Comparison of ENCODE assay signal across 1 cellular context in the genomic region with DNA sequence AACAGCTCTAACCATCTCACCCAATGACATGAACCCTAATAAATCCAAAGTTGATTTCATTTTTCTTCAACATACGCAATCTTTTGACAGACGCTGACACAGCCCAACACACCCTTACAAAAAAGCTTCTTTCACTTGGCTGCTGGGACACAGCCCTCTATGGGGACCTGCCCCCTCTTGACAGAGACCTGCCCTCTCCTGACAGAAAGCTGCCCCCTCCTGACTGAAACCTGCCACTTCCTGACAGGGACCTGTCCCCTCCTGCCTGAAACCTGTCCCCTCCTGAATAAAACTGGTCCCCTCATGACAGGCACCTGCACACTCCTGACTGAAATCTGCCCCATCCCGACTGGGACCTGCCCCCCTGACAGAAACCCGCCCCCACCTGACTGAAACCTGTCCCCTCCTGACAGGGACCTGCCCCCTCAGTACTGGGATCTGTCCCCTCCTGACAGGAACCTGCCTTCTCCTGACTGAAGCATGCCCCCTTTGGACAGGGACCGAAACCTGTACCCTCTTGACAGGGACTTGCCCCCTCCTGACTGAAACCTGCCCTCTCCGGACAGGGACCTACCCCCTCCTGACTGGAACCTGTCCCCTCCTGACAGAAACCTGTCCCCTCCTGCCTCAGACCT.
TF ChIP-seq lines count a peak whose summit lies in the region.

No MANE protein-coding gene starts in this region.

TF ChIP-seq in WTC11, 78 proteins besides CTCF, POLR2A, EP300 and RAD21 (continued from another document):
- TF ChIP-seq, protein P1, sequence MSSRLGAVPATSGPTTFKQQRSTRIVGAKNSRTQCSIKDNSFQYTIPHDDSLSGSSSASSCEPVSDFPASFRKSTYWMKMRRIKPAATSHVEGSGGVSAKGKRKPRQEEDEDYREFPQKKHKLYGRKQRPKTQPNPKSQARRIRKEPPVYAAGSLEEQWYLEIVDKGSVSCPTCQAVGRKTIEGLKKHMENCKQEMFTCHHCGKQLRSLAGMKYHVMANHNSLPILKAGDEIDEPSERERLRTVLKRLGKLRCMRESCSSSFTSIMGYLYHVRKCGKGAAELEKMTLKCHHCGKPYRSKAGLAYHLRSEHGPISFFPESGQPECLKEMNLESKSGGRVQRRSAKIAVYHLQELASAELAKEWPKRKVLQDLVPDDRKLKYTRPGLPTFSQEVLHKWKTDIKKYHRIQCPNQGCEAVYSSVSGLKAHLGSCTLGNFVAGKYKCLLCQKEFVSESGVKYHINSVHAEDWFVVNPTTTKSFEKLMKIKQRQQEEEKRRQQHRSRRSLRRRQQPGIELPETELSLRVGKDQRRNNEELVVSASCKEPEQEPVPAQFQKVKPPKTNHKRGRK (CRISPR knock-in tag; IDR thresholded peaks at IDR 0.05; ENCODE audit: borderline replicate concordance): no peak
- TF ChIP-seq, protein P2, sequence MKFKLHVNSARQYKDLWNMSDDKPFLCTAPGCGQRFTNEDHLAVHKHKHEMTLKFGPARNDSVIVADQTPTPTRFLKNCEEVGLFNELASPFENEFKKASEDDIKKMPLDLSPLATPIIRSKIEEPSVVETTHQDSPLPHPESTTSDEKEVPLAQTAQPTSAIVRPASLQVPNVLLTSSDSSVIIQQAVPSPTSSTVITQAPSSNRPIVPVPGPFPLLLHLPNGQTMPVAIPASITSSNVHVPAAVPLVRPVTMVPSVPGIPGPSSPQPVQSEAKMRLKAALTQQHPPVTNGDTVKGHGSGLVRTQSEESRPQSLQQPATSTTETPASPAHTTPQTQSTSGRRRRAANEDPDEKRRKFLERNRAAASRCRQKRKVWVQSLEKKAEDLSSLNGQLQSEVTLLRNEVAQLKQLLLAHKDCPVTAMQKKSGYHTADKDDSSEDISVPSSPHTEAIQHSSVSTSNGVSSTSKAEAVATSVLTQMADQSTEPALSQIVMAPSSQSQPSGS (CRISPR knock-in tag; IDR thresholded peaks at IDR 0.05; ENCODE audit: borderline replicate concordance, low read depth): no peak
- TF ChIP-seq EMX1 (CRISPR knock-in tag; IDR thresholded peaks at IDR 0.05) (no peak), NFATC4 (CRISPR knock-in tag; IDR thresholded peaks at IDR 0.05) (no peak), ZNF423 (CRISPR knock-in tag; IDR thresholded peaks at IDR 0.05) (no peak), ZNF671 (CRISPR knock-in tag; IDR thresholded peaks at IDR 0.05) (no peak), NFYB (CRISPR knock-in tag; conservative IDR thresholded peaks at IDR 0.05; ENCODE audit: low read depth) (no peak)
- TF ChIP-seq, protein P3, sequence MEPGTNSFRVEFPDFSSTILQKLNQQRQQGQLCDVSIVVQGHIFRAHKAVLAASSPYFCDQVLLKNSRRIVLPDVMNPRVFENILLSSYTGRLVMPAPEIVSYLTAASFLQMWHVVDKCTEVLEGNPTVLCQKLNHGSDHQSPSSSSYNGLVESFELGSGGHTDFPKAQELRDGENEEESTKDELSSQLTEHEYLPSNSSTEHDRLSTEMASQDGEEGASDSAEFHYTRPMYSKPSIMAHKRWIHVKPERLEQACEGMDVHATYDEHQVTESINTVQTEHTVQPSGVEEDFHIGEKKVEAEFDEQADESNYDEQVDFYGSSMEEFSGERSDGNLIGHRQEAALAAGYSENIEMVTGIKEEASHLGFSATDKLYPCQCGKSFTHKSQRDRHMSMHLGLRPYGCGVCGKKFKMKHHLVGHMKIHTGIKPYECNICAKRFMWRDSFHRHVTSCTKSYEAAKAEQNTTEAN (CRISPR knock-in tag; IDR thresholded peaks at IDR 0.05): no peak
- TF ChIP-seq, protein P4, sequence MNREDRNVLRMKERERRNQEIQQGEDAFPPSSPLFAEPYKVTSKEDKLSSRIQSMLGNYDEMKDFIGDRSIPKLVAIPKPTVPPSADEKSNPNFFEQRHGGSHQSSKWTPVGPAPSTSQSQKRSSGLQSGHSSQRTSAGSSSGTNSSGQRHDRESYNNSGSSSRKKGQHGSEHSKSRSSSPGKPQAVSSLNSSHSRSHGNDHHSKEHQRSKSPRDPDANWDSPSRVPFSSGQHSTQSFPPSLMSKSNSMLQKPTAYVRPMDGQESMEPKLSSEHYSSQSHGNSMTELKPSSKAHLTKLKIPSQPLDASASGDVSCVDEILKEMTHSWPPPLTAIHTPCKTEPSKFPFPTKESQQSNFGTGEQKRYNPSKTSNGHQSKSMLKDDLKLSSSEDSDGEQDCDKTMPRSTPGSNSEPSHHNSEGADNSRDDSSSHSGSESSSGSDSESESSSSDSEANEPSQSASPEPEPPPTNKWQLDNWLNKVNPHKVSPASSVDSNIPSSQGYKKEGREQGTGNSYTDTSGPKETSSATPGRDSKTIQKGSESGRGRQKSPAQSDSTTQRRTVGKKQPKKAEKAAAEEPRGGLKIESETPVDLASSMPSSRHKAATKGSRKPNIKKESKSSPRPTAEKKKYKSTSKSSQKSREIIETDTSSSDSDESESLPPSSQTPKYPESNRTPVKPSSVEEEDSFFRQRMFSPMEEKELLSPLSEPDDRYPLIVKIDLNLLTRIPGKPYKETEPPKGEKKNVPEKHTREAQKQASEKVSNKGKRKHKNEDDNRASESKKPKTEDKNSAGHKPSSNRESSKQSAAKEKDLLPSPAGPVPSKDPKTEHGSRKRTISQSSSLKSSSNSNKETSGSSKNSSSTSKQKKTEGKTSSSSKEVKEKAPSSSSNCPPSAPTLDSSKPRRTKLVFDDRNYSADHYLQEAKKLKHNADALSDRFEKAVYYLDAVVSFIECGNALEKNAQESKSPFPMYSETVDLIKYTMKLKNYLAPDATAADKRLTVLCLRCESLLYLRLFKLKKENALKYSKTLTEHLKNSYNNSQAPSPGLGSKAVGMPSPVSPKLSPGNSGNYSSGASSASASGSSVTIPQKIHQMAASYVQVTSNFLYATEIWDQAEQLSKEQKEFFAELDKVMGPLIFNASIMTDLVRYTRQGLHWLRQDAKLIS (CRISPR knock-in tag; IDR thresholded peaks at IDR 0.05; ENCODE audit: borderline replicate concordance): no peak
- TF ChIP-seq, protein P5, sequence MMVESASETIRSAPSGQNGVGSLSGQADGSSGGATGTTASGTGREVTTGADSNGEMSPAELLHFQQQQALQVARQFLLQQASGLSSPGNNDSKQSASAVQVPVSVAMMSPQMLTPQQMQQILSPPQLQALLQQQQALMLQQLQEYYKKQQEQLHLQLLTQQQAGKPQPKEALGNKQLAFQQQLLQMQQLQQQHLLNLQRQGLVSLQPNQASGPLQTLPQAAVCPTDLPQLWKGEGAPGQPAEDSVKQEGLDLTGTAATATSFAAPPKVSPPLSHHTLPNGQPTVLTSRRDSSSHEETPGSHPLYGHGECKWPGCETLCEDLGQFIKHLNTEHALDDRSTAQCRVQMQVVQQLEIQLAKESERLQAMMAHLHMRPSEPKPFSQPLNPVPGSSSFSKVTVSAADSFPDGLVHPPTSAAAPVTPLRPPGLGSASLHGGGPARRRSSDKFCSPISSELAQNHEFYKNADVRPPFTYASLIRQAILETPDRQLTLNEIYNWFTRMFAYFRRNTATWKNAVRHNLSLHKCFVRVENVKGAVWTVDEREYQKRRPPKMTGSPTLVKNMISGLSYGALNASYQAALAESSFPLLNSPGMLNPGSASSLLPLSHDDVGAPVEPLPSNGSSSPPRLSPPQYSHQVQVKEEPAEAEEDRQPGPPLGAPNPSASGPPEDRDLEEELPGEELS (CRISPR knock-in tag; IDR thresholded peaks at IDR 0.05): no peak
- TF ChIP-seq, protein P6, sequence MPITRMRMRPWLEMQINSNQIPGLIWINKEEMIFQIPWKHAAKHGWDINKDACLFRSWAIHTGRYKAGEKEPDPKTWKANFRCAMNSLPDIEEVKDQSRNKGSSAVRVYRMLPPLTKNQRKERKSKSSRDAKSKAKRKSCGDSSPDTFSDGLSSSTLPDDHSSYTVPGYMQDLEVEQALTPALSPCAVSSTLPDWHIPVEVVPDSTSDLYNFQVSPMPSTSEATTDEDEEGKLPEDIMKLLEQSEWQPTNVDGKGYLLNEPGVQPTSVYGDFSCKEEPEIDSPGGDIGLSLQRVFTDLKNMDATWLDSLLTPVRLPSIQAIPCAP (CRISPR knock-in tag; IDR thresholded peaks at IDR 0.05): no peak
- TF ChIP-seq, protein P7, sequence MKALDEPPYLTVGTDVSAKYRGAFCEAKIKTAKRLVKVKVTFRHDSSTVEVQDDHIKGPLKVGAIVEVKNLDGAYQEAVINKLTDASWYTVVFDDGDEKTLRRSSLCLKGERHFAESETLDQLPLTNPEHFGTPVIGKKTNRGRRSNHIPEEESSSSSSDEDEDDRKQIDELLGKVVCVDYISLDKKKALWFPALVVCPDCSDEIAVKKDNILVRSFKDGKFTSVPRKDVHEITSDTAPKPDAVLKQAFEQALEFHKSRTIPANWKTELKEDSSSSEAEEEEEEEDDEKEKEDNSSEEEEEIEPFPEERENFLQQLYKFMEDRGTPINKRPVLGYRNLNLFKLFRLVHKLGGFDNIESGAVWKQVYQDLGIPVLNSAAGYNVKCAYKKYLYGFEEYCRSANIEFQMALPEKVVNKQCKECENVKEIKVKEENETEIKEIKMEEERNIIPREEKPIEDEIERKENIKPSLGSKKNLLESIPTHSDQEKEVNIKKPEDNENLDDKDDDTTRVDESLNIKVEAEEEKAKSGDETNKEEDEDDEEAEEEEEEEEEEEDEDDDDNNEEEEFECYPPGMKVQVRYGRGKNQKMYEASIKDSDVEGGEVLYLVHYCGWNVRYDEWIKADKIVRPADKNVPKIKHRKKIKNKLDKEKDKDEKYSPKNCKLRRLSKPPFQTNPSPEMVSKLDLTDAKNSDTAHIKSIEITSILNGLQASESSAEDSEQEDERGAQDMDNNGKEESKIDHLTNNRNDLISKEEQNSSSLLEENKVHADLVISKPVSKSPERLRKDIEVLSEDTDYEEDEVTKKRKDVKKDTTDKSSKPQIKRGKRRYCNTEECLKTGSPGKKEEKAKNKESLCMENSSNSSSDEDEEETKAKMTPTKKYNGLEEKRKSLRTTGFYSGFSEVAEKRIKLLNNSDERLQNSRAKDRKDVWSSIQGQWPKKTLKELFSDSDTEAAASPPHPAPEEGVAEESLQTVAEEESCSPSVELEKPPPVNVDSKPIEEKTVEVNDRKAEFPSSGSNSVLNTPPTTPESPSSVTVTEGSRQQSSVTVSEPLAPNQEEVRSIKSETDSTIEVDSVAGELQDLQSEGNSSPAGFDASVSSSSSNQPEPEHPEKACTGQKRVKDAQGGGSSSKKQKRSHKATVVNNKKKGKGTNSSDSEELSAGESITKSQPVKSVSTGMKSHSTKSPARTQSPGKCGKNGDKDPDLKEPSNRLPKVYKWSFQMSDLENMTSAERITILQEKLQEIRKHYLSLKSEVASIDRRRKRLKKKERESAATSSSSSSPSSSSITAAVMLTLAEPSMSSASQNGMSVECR (CRISPR knock-in tag; IDR thresholded peaks at IDR 0.05; ENCODE audit: borderline replicate concordance): no peak
